ENCODE assay signal across 1 cellular context in the genomic region with DNA sequence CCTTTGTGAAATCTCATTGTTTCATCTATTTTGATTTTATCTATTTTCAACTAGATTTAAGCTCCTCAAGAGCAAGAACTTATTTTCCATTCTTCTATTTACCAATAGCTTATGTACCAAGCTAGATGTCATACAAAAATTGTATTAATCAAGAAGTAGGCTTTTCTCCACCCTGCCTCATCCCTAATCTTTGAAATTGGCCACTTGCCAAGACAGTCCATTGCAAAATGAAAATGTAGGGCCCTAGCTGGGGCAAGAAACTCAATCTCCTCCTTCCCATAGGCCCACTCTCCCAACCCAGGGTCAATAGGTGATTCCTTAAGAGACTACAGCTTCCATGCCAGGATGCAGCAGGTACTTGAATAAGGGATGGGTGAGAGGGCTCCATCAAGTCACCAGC.
TF ChIP-seq lines count a peak whose summit lies in the region.

No MANE protein-coding gene starts in this region.

TF ChIP-seq in GM23338, 12 proteins besides CTCF, POLR2A, EP300 and RAD21 (continued from another document):
- TF ChIP-seq ZNF462 (CRISPR knock-in tag; IDR thresholded peaks at IDR 0.05) (no peak), EZH2 (IDR thresholded peaks at IDR 0.05; ENCODE audit: low read depth, unreplicated experiment) (no peak), JUNB (IDR thresholded peaks at IDR 0.05; ENCODE audit: unreplicated experiment) (no peak), ZNF331 (CRISPR knock-in tag; IDR thresholded peaks at IDR 0.05; ENCODE audit: low read depth) (no peak), NANOG (IDR thresholded peaks at IDR 0.05; ENCODE audit: borderline replicate concordance) (no peak), ETS1 (IDR thresholded peaks at IDR 0.05) (no peak), ZNF114 (CRISPR knock-in tag; IDR thresholded peaks at IDR 0.05) (no peak), CREB1 (CRISPR knock-in tag; IDR thresholded peaks at IDR 0.05; ENCODE audit: low read depth) (no peak), POLR2AphosphoS5 (IDR thresholded peaks at IDR 0.05; ENCODE audit: low read depth) (no peak)
- TF ChIP-seq, protein P1, sequence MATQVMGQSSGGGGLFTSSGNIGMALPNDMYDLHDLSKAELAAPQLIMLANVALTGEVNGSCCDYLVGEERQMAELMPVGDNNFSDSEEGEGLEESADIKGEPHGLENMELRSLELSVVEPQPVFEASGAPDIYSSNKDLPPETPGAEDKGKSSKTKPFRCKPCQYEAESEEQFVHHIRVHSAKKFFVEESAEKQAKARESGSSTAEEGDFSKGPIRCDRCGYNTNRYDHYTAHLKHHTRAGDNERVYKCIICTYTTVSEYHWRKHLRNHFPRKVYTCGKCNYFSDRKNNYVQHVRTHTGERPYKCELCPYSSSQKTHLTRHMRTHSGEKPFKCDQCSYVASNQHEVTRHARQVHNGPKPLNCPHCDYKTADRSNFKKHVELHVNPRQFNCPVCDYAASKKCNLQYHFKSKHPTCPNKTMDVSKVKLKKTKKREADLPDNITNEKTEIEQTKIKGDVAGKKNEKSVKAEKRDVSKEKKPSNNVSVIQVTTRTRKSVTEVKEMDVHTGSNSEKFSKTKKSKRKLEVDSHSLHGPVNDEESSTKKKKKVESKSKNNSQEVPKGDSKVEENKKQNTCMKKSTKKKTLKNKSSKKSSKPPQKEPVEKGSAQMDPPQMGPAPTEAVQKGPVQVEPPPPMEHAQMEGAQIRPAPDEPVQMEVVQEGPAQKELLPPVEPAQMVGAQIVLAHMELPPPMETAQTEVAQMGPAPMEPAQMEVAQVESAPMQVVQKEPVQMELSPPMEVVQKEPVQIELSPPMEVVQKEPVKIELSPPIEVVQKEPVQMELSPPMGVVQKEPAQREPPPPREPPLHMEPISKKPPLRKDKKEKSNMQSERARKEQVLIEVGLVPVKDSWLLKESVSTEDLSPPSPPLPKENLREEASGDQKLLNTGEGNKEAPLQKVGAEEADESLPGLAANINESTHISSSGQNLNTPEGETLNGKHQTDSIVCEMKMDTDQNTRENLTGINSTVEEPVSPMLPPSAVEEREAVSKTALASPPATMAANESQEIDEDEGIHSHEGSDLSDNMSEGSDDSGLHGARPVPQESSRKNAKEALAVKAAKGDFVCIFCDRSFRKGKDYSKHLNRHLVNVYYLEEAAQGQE (IDR thresholded peaks at IDR 0.05; ENCODE audit: unreplicated experiment), result no peak
